ENCODE assay signal across 17 cellular contexts in genomic region chr10:126480648-126481047, GRCh38.
A peak's percentile ranks its signal among the peaks of the same experiment; 100 is the strongest.
DNase-seq lines count a peak whose midpoint lies in the region; ATAC-seq and TF ChIP-seq lines count a peak whose summit lies in the region.
"Had no signal": no experiment of that assay in that cellular context is flagged by ENCODE, and none has a peak within 500 bp of the region (broad histone marks: within the 10 kb centered on the region; RNA-seq: fewer than 3 reads in every experiment).

No MANE protein-coding gene starts in this region.

- H3K4me3 Mint-ChIP-seq in effector memory CD8-positive, alpha-beta T cell: no peak overlapping the region
- H3K4me3 Mint-ChIP-seq in glutamatergic neuron (ENCODE audit: unreplicated experiment): no peak overlapping the region
- H3K4me3 Mint-ChIP-seq: CD14-positive monocyte; CD4-positive, alpha-beta T cell; CD8-positive, alpha-beta T cell had no signal

- H3K9me2 ChIP-seq in PC-3 (replicated peaks; ENCODE audit: low read length): no peaks in the 10 kb centered on the region

- peaks cover 6 to 11% of the 10 kb centered on the region in 2 donors for H3K9me3 Mint-ChIP-seq in effector memory CD8-positive, alpha-beta T cell
- H3K9me3 Mint-ChIP-seq in glutamatergic neuron (ENCODE audit: unreplicated experiment): no peaks in the 10 kb centered on the region
- H3K9me3 Mint-ChIP-seq: CD4-positive, alpha-beta T cell had no signal

- peak overlapping the region; percentile 79 for H3K27ac ChIP-seq in PC-3 (ENCODE audit: low read length)
- H3K27ac ChIP-seq: BLaER1 had no signal

- H3K27ac Mint-ChIP-seq in effector memory CD8-positive, alpha-beta T cell: peak overlapping the region in 1 of 2 donors; percentile 35
- H3K27ac Mint-ChIP-seq in glutamatergic neuron (ENCODE audit: unreplicated experiment): peak overlapping the region; percentile 31
- H3K27ac Mint-ChIP-seq: CD14-positive monocyte; CD4-positive, alpha-beta T cell; CD8-positive, alpha-beta T cell had no signal

- peaks cover 0 to 10% of the 10 kb centered on the region in 2 donors for H3K4me1 Mint-ChIP-seq in effector memory CD8-positive, alpha-beta T cell (ENCODE audit: low read depth in 2 of 2)
- peaks cover 23% of the 10 kb centered on the region for H3K4me1 Mint-ChIP-seq in glutamatergic neuron (ENCODE audit: low read depth, unreplicated experiment)
- H3K4me1 Mint-ChIP-seq: CD14-positive monocyte had no signal

- CTCF ChIA-PET in PC-3 (lab: Charles Lee): no interaction called here

- TF ChIP-seq CTCF in PC-3 (conservative IDR thresholded peaks at IDR 0.05; ENCODE audit: low read depth, low read length) (no peak), glutamatergic neuron (IDR thresholded peaks at IDR 0.05; ENCODE audit: partially characterized antibody, unreplicated experiment) (no peak)

- H3K27me3 Mint-ChIP-seq in effector memory CD8-positive, alpha-beta T cell: no peaks in the 10 kb centered on the region
- H3K27me3 Mint-ChIP-seq in glutamatergic neuron (ENCODE audit: unreplicated experiment): peaks cover 4% of the 10 kb centered on the region

- no peaks in the 10 kb centered on the region for H3F3A ChIP-seq in PC-3 (ENCODE audit: low read length, unreplicated experiment)

- POLR2A ChIA-PET in PC-3 (lab: Charles Lee; ENCODE audit: unreplicated experiment): no interaction called here

- H3K9me3 ChIP-seq in PC-3 (ENCODE audit: low read length): no peaks in the 10 kb centered on the region
- H3K9me3 ChIP-seq: BE2C, BLaER1, Caco-2 had no signal

- no peak overlapping the region for H3K4me2 ChIP-seq in PC-3 (ENCODE audit: low read length)
- H3K4me2 ChIP-seq: BLaER1 had no signal

- intact Hi-C loops in PC-3 (cut with micrococcal nuclease): no loop called here

- ATAC-seq in PC-3: no peak
- peak; percentile 54 for ATAC-seq in effector memory CD8-positive, alpha-beta T cell (replicated peaks)
- no peak for ATAC-seq in GM18519 (IDR thresholded peaks at IDR 0.05; ENCODE audit: low FRiP score, unreplicated experiment)
- ATAC-seq: CD8-positive, alpha-beta T cell had no signal

- H3K36me3 Mint-ChIP-seq in effector memory CD8-positive, alpha-beta T cell (ENCODE audit: insufficient read depth): no peaks in the 10 kb centered on the region
- no peaks in the 10 kb centered on the region for H3K36me3 Mint-ChIP-seq in glutamatergic neuron (ENCODE audit: unreplicated experiment)
- H3K36me3 Mint-ChIP-seq: CD14-positive monocyte; CD8-positive, alpha-beta T cell had no signal

- no peaks in the 10 kb centered on the region for H3K27me3 ChIP-seq in PC-3 (ENCODE audit: low read length)
- H3K27me3 ChIP-seq: BE2C, BLaER1 had no signal

- H3K4me3 ChIP-seq in PC-3 (ENCODE audit: low read length): no peak overlapping the region
- H3K4me3 ChIP-seq: BLaER1 had no signal

- H3K4me1 ChIP-seq in PC-3 (ENCODE audit: insufficient read depth, low read length): peaks cover 21% of the 10 kb centered on the region
- H3K4me1 ChIP-seq: Caco-2 had no signal

- H2AFZ ChIP-seq in PC-3 (ENCODE audit: low read length): no peak overlapping the region

- H3K79me2 ChIP-seq in PC-3 (ENCODE audit: low read length): no peaks in the 10 kb centered on the region

- no peaks in the 10 kb centered on the region for H4K20me1 ChIP-seq in PC-3 (ENCODE audit: low read length)

- BruUV-seq in PC-3 (replicated peaks; lab: Mats Ljungman, UMichigan): no TSS peak

- H3K36me3 ChIP-seq in PC-3 (ENCODE audit: low read depth, low read length): no peaks in the 10 kb centered on the region
- H3K36me3 ChIP-seq: BE2C, BLaER1 had no signal

- no peak overlapping the region for H3K9ac ChIP-seq in PC-3 (ENCODE audit: low read length)
- H3K9ac ChIP-seq: BLaER1 had no signal

- DNase-seq in PC-3: no peak
- DNase-seq in effector memory CD8-positive, alpha-beta T cell: no peak
- no peak for DNase-seq in glutamatergic neuron
- DNase-seq in CD1c-positive myeloid dendritic cell (ENCODE audit: extremely low spot score): no peak
- DNase-seq: 8988T; ACHN; BE2C; C1 segment of cervical spinal cord; Caco-2; Calu3; CD4-positive, alpha-beta T cell; CD8-positive, alpha-beta T cell; DMS79 treated with DMSO at 0.1 percent for 48 hours; GF-D8 had no signal
